In genomic region chr19:6738726-6739389, GRCh38 we compare ENCODE assay signal across 8 cellular contexts. TPM values are rescaled to one million over a fixed set of nuclear protein-coding genes. Genes with fewer than 3 reads are reported as not detected.
DNase-seq lines count a peak whose midpoint lies in the region; FAIRE-seq and TF ChIP-seq lines count a peak whose summit lies in the region.

No MANE protein-coding gene starts in this region.

- H3K9me3 Mint-ChIP-seq in type B pancreatic cell, result no peaks in the 10 kb centered on the region

- H3K27me3 ChIP-seq in SJCRH30 (no peaks in the 10 kb centered on the region), colonic mucosa (no peaks in the 10 kb centered on the region)

- TF ChIP-seq CTCF in GM12864 (IDR thresholded peaks at IDR 0.05; ENCODE audit: low read depth, low read length, missing control alignments) (no peak), colonic mucosa (IDR thresholded peaks at IDR 0.05) (no peak), type B pancreatic cell (conservative IDR thresholded peaks at IDR 0.05) (peak; percentile 9)

- H3K4me1 ChIP-seq in SJCRH30 (peaks cover 12% of the 10 kb centered on the region), colonic mucosa (peaks cover 10% of the 10 kb centered on the region)

- peak overlapping the region; percentile 52 to 95 for H3K9ac ChIP-seq in colonic mucosa (ENCODE audit: low read depth in 2 of 2, low read length in 2 of 2)

- H3K36me3 Mint-ChIP-seq in type B pancreatic cell, result peaks cover 3% of the 10 kb centered on the region

- H3K4me3 ChIP-seq in GM12864 (ENCODE audit: low read depth, low read length) (peak overlapping the region; percentile 41), SJCRH30 (peak overlapping the region; percentile 82), colonic mucosa (peak overlapping the region; percentile 38)

- TF ChIP-seq POLR2A in GM12891 (IDR thresholded peaks at IDR 0.05; ENCODE audit: low read depth, low read length), result no peak

- no peak for DNase-seq in GM12864 (ENCODE audit: low read depth)
- DNase-seq in SJCRH30, result peak; percentile 27 to 50
- DNase-seq in colonic mucosa, result peak; percentile 88
- DNase-seq in midbrain (lab: John Stamatoyannopoulos, UW), result peak; percentile 48
- no peak for DNase-seq in type B pancreatic cell (ENCODE audit: extremely low spot score, unreplicated experiment)
- DNase-seq in putamen (ENCODE audit: low spot score), result no peak
- no peak for DNase-seq in GM12891 (ENCODE audit: insufficient read length, low spot score)
- DNase-seq in KG1 (lab: John Stamatoyannopoulos, UW), result no peak

- H3K4me3 Mint-ChIP-seq in type B pancreatic cell, result peak overlapping the region; percentile 96

- H3K27me3 Mint-ChIP-seq in type B pancreatic cell, result no peaks in the 10 kb centered on the region

- peak overlapping the region; percentile 93 for H3K27ac Mint-ChIP-seq in type B pancreatic cell

- intact Hi-C loops in colonic mucosa (cut with DNase I), result no loop called here

- H3K27ac ChIP-seq in SJCRH30, result peak overlapping the region; percentile 29; the same call in 1 of the 2 replicates
- H3K27ac ChIP-seq in colonic mucosa, result peak overlapping the region; percentile 91

- peaks cover 3% of the 10 kb centered on the region; the same call in 1 of the 2 replicates for H3K36me3 ChIP-seq in SJCRH30
- H3K36me3 ChIP-seq in colonic mucosa, result no peaks in the 10 kb centered on the region

- H3K4me1 Mint-ChIP-seq in type B pancreatic cell (ENCODE audit: unreplicated experiment), result peaks cover 37% of the 10 kb centered on the region

- FAIRE-seq in GM12891 (lab: Jason Lieb, UNC), result no peak

- H3K9me3 ChIP-seq in SJCRH30 (replicated peaks) (no peaks in the 10 kb centered on the region), colonic mucosa (no peaks in the 10 kb centered on the region)

TF ChIP-seq in GM12891, 5 proteins besides CTCF, POLR2A, EP300 and RAD21:
- TF ChIP-seq SPI1 (IDR thresholded peaks at IDR 0.05; ENCODE audit: low read depth, low read length) (no peak), TAF1 (IDR thresholded peaks at IDR 0.05; ENCODE audit: low read depth, low read length) (no peak), POLR2AphosphoS5 (IDR thresholded peaks at IDR 0.05; ENCODE audit: low read depth, low read length) (no peak), POU2F2 (IDR thresholded peaks at IDR 0.05; ENCODE audit: low read depth, low read length) (no peak), PAX5 (IDR thresholded peaks at IDR 0.05; ENCODE audit: insufficient read depth, low read length, severe bottlenecking) (no peak)

RNA-seq across cellular contexts. Expression of gene TRIP10, which starts 0.6 kb away (rescaled TPM):
- 39.3 and 40.5 TPM in 2 replicates for total RNA-seq in SJCRH30 (2014; rRNA removed; shearing (Covaris generic))
- 10 to 100 TPM; 67.7 to 78.2 TPM for total RNA-seq in colonic mucosa
- 35.1 and 42.3 TPM in 2 replicates for total RNA-seq in type B pancreatic cell (ENCODE audit: low replicate concordance)
- polyA plus RNA-seq in GM12891 (2012; ENCODE audit: low read depth, missing spikeins), result 44.5 TPM

RNA-seq across cellular contexts. Expression of gene GPR108, which starts 1.5 kb away (rescaled TPM):
- 32.0 and 33.2 TPM in 2 replicates for total RNA-seq in SJCRH30 (2014; rRNA removed; shearing (Covaris generic))
- total RNA-seq in colonic mucosa (100 to 1,000 TPM in 1 of 2 donors, 10 to 100 TPM in 1; 92.0 to 109 TPM), type B pancreatic cell (ENCODE audit: low replicate concordance) (55.4 and 56.1 TPM in 2 replicates)
- 44.9 TPM for polyA plus RNA-seq in GM12891 (2012; ENCODE audit: low read depth, missing spikeins)

RNA-seq across cellular contexts. Expression of gene C3, which starts 18.4 kb away (rescaled TPM):
- total RNA-seq in SJCRH30 (2014; rRNA removed; shearing (Covaris generic)), result not detected in 2 replicates
- total RNA-seq in colonic mucosa (10 to 100 TPM; 28.2 to 83.9 TPM), type B pancreatic cell (ENCODE audit: low replicate concordance) (8.2 and 14.2 TPM in 2 replicates)
- 0.62 TPM for polyA plus RNA-seq in GM12891 (2012; ENCODE audit: low read depth, missing spikeins)

RNA-seq across cellular contexts. Expression of gene SH2D3A, which starts 28.4 kb away (rescaled TPM):
- total RNA-seq in SJCRH30 (2014; rRNA removed; shearing (Covaris generic)), result not detected in 2 replicates
- 10 to 100 TPM; 34.2 to 44.3 TPM for total RNA-seq in colonic mucosa
- total RNA-seq in type B pancreatic cell (ENCODE audit: low replicate concordance), result 17.4 and 47.5 TPM in 2 replicates
- polyA plus RNA-seq in GM12891 (2012; ENCODE audit: low read depth, missing spikeins), result 6.5 TPM

RNA-seq across cellular contexts. Expression of gene VAV1, which starts 33.6 kb away (rescaled TPM):
- not detected in 2 replicates for total RNA-seq in SJCRH30 (2014; rRNA removed; shearing (Covaris generic))
- 1 to 10 TPM; 5.7 to 6.0 TPM for total RNA-seq in colonic mucosa
- not detected in 2 replicates for total RNA-seq in type B pancreatic cell (ENCODE audit: low replicate concordance)
- polyA plus RNA-seq in GM12891 (2012; ENCODE audit: low read depth, missing spikeins), result 41.2 TPM

Comparison
In these comparisons a context has a peak if more than half of its experiments do, and no peak if none do; other contexts are left out.
1. DNase-seq: peak in SJCRH30 (2 of 2), colonic mucosa (single experiment) and midbrain (single experiment); none in GM12864 (single experiment), type B pancreatic cell (single experiment), putamen (single experiment), GM12891 (single experiment) and KG1 (single experiment).
2. Peak in every context shown above with its lines, with median percentiles within 50 percentile points of each other: H3K4me3 ChIP-seq.